In genomic region chr5:77390222-77390621, GRCh38 we compare ENCODE assay signal across 14 cellular contexts.
DNase-seq lines count a peak whose midpoint lies in the region; ATAC-seq, FAIRE-seq and TF ChIP-seq lines count a peak whose summit lies in the region.
"Had no signal": no experiment of that assay in that cellular context is flagged by ENCODE, and none has a peak within 500 bp of the region (broad histone marks: within the 10 kb centered on the region; RNA-seq: fewer than 3 reads in every experiment).

No MANE protein-coding gene starts in this region.

- FAIRE-seq in GM12892 (lab: Jason Lieb, UNC): no peak
- FAIRE-seq: D721Med, GM18507 had no signal

- peaks cover 8% of the 10 kb centered on the region for H3F3A ChIP-seq in GM23248 (ENCODE audit: insufficient read depth)

- no peak overlapping the region for H3K4me3 ChIP-seq in GM23248
- H3K4me3 ChIP-seq in skeletal muscle cell (ENCODE audit: low read depth, low read length): no peak overlapping the region
- no peak overlapping the region for H3K4me3 ChIP-seq in tibial artery
- no peak overlapping the region for H3K4me3 ChIP-seq in lower lobe of right lung

- H2AFZ ChIP-seq in GM23248: no peak overlapping the region

- no peaks in the 10 kb centered on the region for H3K4me1 Mint-ChIP-seq in activated T-helper 1 cell treated with anti-CD3 and anti-CD28 coated beads, Interleukin-12 subunit alpha, Interleukin-12 subunit beta, Interleukin-2, Interleukin-4 antibody, amounts not matched to agents 30 ng/mL and 10 ng/mL and 1 ng/mL, durations not matched to agents 14 hours and 24 hours and 36 hours (ENCODE audit: low read depth)
- H3K4me1 Mint-ChIP-seq in activated naive CD8-positive, alpha-beta T cell treated with anti-CD3 and anti-CD28 coated beads, Interleukin-2, amount 50 U/mL, for 24 hours: peaks cover 6% of the 10 kb centered on the region
- H3K4me1 Mint-ChIP-seq: CD4-positive, alpha-beta memory T cell; H9 had no signal

- H3K27me3 ChIP-seq in GM23248 (replicated peaks; ENCODE audit: insufficient read depth) (no peaks in the 10 kb centered on the region), tibial artery (no peaks in the 10 kb centered on the region), lower lobe of right lung (ENCODE audit: low read depth) (no peaks in the 10 kb centered on the region)
- H3K27me3 ChIP-seq: BE2C had no signal

- H3K9me3 Mint-ChIP-seq in activated T-helper 1 cell treated with anti-CD3 and anti-CD28 coated beads, Interleukin-12 subunit alpha, Interleukin-12 subunit beta, Interleukin-2, Interleukin-4 antibody, amounts not matched to agents 30 ng/mL and 10 ng/mL and 1 ng/mL, durations not matched to agents 14 hours and 24 hours and 36 hours: peaks cover 3% of the 10 kb centered on the region
- H3K9me3 Mint-ChIP-seq in activated naive CD8-positive, alpha-beta T cell treated with anti-CD3 and anti-CD28 coated beads, Interleukin-2, amount 50 U/mL, for 24 hours: peaks cover 4% of the 10 kb centered on the region

- H3K9ac ChIP-seq in GM23248: no peak overlapping the region

- no peak overlapping the region for H3K4me3 Mint-ChIP-seq in activated T-helper 1 cell treated with anti-CD3 and anti-CD28 coated beads, Interleukin-12 subunit alpha, Interleukin-12 subunit beta, Interleukin-2, Interleukin-4 antibody, amounts not matched to agents 30 ng/mL and 10 ng/mL and 1 ng/mL, durations not matched to agents 14 hours and 24 hours and 36 hours
- no peak overlapping the region for H3K4me3 Mint-ChIP-seq in activated naive CD8-positive, alpha-beta T cell treated with anti-CD3 and anti-CD28 coated beads, Interleukin-2, amount 50 U/mL, for 24 hours
- H3K4me3 Mint-ChIP-seq: CD4-positive, alpha-beta memory T cell; H9 had no signal

- no peak for TF ChIP-seq POLR2A in GM12892 (IDR thresholded peaks at IDR 0.05; ENCODE audit: low read depth, low read length)

- intact Hi-C loops in tibial artery (cut with DNase I; ENCODE audit: low total_unique reads) (no loop called here), lower lobe of right lung (cut with DNase I) (no loop called here)
- intact Hi-C loops in activated T-helper 1 cell treated with anti-CD3 and anti-CD28 coated beads, Interleukin-12 subunit alpha, Interleukin-12 subunit beta, Interleukin-2, Interleukin-4 antibody, amounts not matched to agents 30 ng/mL and 10 ng/mL and 1 ng/mL, durations not matched to agents 14 hours and 24 hours and 36 hours (cut with micrococcal nuclease): no loop called here

- no peaks in the 10 kb centered on the region for H3K36me3 ChIP-seq in GM23248 (ENCODE audit: low read depth)
- no peaks in the 10 kb centered on the region for H3K36me3 ChIP-seq in tibial artery
- H3K36me3 ChIP-seq in lower lobe of right lung: no peaks in the 10 kb centered on the region
- H3K36me3 ChIP-seq: BE2C had no signal

- H3K36me3 Mint-ChIP-seq in activated T-helper 1 cell treated with anti-CD3 and anti-CD28 coated beads, Interleukin-12 subunit alpha, Interleukin-12 subunit beta, Interleukin-2, Interleukin-4 antibody, amounts not matched to agents 30 ng/mL and 10 ng/mL and 1 ng/mL, durations not matched to agents 14 hours and 24 hours and 36 hours (ENCODE audit: low read depth): no peaks in the 10 kb centered on the region
- no peaks in the 10 kb centered on the region for H3K36me3 Mint-ChIP-seq in activated naive CD8-positive, alpha-beta T cell treated with anti-CD3 and anti-CD28 coated beads, Interleukin-2, amount 50 U/mL, for 24 hours (ENCODE audit: low read depth)
- H3K36me3 Mint-ChIP-seq: CD4-positive, alpha-beta memory T cell had no signal

- H3K27me3 Mint-ChIP-seq in activated T-helper 1 cell treated with anti-CD3 and anti-CD28 coated beads, Interleukin-12 subunit alpha, Interleukin-12 subunit beta, Interleukin-2, Interleukin-4 antibody, amounts not matched to agents 30 ng/mL and 10 ng/mL and 1 ng/mL, durations not matched to agents 14 hours and 24 hours and 36 hours (ENCODE audit: insufficient read depth): peaks cover 10% of the 10 kb centered on the region
- H3K27me3 Mint-ChIP-seq in activated naive CD8-positive, alpha-beta T cell treated with anti-CD3 and anti-CD28 coated beads, Interleukin-2, amount 50 U/mL, for 24 hours: peaks cover 7% of the 10 kb centered on the region

- H3K9me2 ChIP-seq in GM23248 (ENCODE audit: insufficient read depth): no peaks in the 10 kb centered on the region

- H3K9me3 ChIP-seq in GM23248 (ENCODE audit: low read depth) (no peaks in the 10 kb centered on the region), tibial artery (no peaks in the 10 kb centered on the region), lower lobe of right lung (no peaks in the 10 kb centered on the region)
- H3K9me3 ChIP-seq: BE2C had no signal

- peak; percentile 8 for ATAC-seq in left lobe of liver
- no peak for ATAC-seq in activated naive CD8-positive, alpha-beta T cell treated with anti-CD3 and anti-CD28 coated beads, Interleukin-2, amount 50 U/mL, for 24 hours
- no peak for ATAC-seq in lower lobe of right lung

- TF ChIP-seq CTCF in tibial artery (IDR thresholded peaks at IDR 0.05) (no peak), lower lobe of right lung (IDR thresholded peaks at IDR 0.05) (no peak)

- H3K4me2 ChIP-seq in GM23248 (ENCODE audit: unreplicated experiment): no peak overlapping the region

- in situ Hi-C loops in GM23248 (cut with MboI): no loop called here

- no peak overlapping the region for H3K27ac Mint-ChIP-seq in activated T-helper 1 cell treated with anti-CD3 and anti-CD28 coated beads, Interleukin-12 subunit alpha, Interleukin-12 subunit beta, Interleukin-2, Interleukin-4 antibody, amounts not matched to agents 30 ng/mL and 10 ng/mL and 1 ng/mL, durations not matched to agents 14 hours and 24 hours and 36 hours
- H3K27ac Mint-ChIP-seq in activated naive CD8-positive, alpha-beta T cell treated with anti-CD3 and anti-CD28 coated beads, Interleukin-2, amount 50 U/mL, for 24 hours: no peak overlapping the region
- H3K27ac Mint-ChIP-seq: H9 had no signal

- DNase-seq in GM23248 (peak; percentile 22), left lobe of liver (ENCODE audit: low spot score) (no peak), skeletal muscle cell (ENCODE audit: low read depth) (peak; percentile 20), tibial artery (no peak), GM12892 (ENCODE audit: insufficient read length) (no peak), lower lobe of right lung (no peak)
- DNase-seq in activated T-helper 1 cell treated with anti-CD3 and anti-CD28 coated beads, Interleukin-12 subunit alpha, Interleukin-12 subunit beta, Interleukin-2, Interleukin-4 antibody, amounts not matched to agents 30 ng/mL and 10 ng/mL and 1 ng/mL, durations not matched to agents 14 hours and 24 hours and 36 hours (ENCODE audit: low spot score): no peak
- DNase-seq in activated naive CD8-positive, alpha-beta T cell treated with anti-CD3 and anti-CD28 coated beads, Interleukin-2, amount 50 U/mL, for 24 hours: no peak
- DNase-seq: BE2C; CD4-positive, alpha-beta memory T cell; H9 had no signal

- H4K20me1 ChIP-seq in GM23248 (ENCODE audit: insufficient read depth): no peaks in the 10 kb centered on the region

- no peaks in the 10 kb centered on the region for H3K79me2 ChIP-seq in GM23248 (ENCODE audit: insufficient read depth)

- WGBS in GM23248 (ENCODE audit: low coverage in 1 of 2, low lambda C conversion rate in 2 of 2, missing lambda C conversion rate in 2 of 2), 2 experiments: 62 to 73% methylated on average over 3 of the region's 3 CpGs

- H3K27ac ChIP-seq in GM23248: no peak overlapping the region
- H3K27ac ChIP-seq in tibial artery: peak overlapping the region; percentile 23 to 60
- H3K27ac ChIP-seq in lower lobe of right lung: no peak overlapping the region
- H3K27ac ChIP-seq: C4-2B had no signal

- H3K4me1 ChIP-seq in GM23248 (ENCODE audit: insufficient read depth) (peaks cover 17% of the 10 kb centered on the region), tibial artery (peaks cover 0 to 45% (median 9%) of the 10 kb centered on the region in 4 donors), lower lobe of right lung (no peaks in the 10 kb centered on the region)
- H3K4me1 ChIP-seq: BE2C had no signal

Comparison
In these comparisons a context has a peak if more than half of its experiments do, and no peak if none do; other contexts are left out.
1. DNase-seq: peak in GM23248 (single experiment) and skeletal muscle cell (single experiment); none in left lobe of liver (single experiment), tibial artery (0 of 2), activated T-helper 1 cell treated with anti-CD3 and anti-CD28 coated beads, Interleukin-12 subunit alpha, Interleukin-12 subunit beta, Interleukin-2, Interleukin-4 antibody, amounts not matched to agents 30 ng/mL and 10 ng/mL and 1 ng/mL, durations not matched to agents 14 hours and 24 hours and 36 hours (single experiment), activated naive CD8-positive, alpha-beta T cell treated with anti-CD3 and anti-CD28 coated beads, Interleukin-2, amount 50 U/mL, for 24 hours (single experiment), GM12892 (single experiment) and lower lobe of right lung (single experiment).
2. H3K27ac ChIP-seq: peak in tibial artery (2 of 2); none in GM23248 (single experiment) and lower lobe of right lung (single experiment).